ENCODE assay signal across 14 cellular contexts in the genomic region with DNA sequence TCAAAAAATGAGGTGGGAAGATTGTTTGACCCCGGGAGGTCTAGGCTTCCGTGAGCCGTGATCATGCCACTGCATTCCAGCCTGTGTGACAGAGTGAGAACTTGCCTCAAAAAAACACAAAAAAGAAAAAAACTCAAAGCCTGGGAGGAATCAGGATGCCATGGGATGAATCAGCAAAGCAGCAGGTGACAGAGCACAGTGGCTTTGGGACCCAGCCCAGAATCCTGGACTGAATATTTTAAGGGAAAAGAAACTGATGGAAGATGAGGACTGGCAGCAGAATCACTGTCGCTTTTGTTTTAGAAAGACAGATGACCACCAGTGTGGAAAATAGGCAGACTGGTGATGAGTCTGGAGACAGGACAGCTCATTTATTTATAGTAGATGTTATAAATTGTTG. TPM values are rescaled to one million over a fixed set of nuclear protein-coding genes. Genes with fewer than 3 reads are reported as not detected.
A peak's percentile ranks its signal among the peaks of the same experiment; 100 is the strongest.
DNase-seq lines count a peak whose midpoint lies in the region; ATAC-seq and TF ChIP-seq lines count a peak whose summit lies in the region.
"Had no signal": no experiment of that assay in that cellular context is flagged by ENCODE, and none has a peak within 500 bp of the region (broad histone marks: within the 10 kb centered on the region; RNA-seq: fewer than 3 reads in every experiment).

No MANE protein-coding gene starts in this region.

- no peak overlapping the region for H3K4me3 Mint-ChIP-seq in mesothelial cell of epicardium

- H3K27ac Mint-ChIP-seq in mesothelial cell of epicardium = peak overlapping the region; percentile 51

- 0 out of 2 replicates have a peak, but pooled peaks have one; percentile 16 for TF ChIP-seq EP300 in Ishikawa (IDR thresholded peaks at IDR 0.05; ENCODE audit: borderline replicate concordance)

- H3K36me3 Mint-ChIP-seq in mesothelial cell of epicardium = peaks cover 47% of the 10 kb centered on the region

- TF ChIP-seq CTCF in mesothelial cell of epicardium (IDR thresholded peaks at IDR 0.05; ENCODE audit: unreplicated experiment) = no peak

- DNase-seq in AG08396 (ENCODE audit: low spot score) (peak; percentile 55), dermis blood vessel endothelial cell (peak; percentile 76), mesothelial cell of epicardium (ENCODE audit: low spot score in 2 of 2, unreplicated experiment in 2 of 2) (no peak)
- no peak for DNase-seq in activated T-cell treated with anti-CD3 and anti-CD28 coated beads, Interleukin-2, amount 50 U/mL, for 1 hour
- DNase-seq: SIG-M5, upper lobe of left lung had no signal

- TF ChIP-seq RAD21 in Ishikawa (IDR thresholded peaks at IDR 0.05; ENCODE audit: low read depth) = no peak

- no peaks in the 10 kb centered on the region for H3K9me3 Mint-ChIP-seq in mesothelial cell of epicardium

- H3K27me3 Mint-ChIP-seq in mesothelial cell of epicardium (ENCODE audit: low read depth) = no peaks in the 10 kb centered on the region

- ATAC-seq in HG02973 (IDR thresholded peaks at IDR 0.05; ENCODE audit: unreplicated experiment) (no peak), GM18909 (IDR thresholded peaks at IDR 0.05; ENCODE audit: poor library complexity, unreplicated experiment) (no peak), GM19328 (IDR thresholded peaks at IDR 0.05; ENCODE audit: unreplicated experiment) (no peak)
- ATAC-seq: GM12878 had no signal

- H3K4me1 Mint-ChIP-seq in mesothelial cell of epicardium = no peaks in the 10 kb centered on the region

TF ChIP-seq in Ishikawa, 13 proteins besides CTCF, POLR2A, EP300 and RAD21:
- TF ChIP-seq YY1 (IDR thresholded peaks at IDR 0.05; ENCODE audit: low read depth) (no peak), EGR1 (IDR thresholded peaks at IDR 0.05) (no peak), TAF1 (IDR thresholded peaks at IDR 0.05; ENCODE audit: low read depth) (no peak), NFIC (IDR thresholded peaks at IDR 0.05) (no peak), TEAD4 (IDR thresholded peaks at IDR 0.05) (peak; percentile 60)
- TF ChIP-seq, protein P1, sequence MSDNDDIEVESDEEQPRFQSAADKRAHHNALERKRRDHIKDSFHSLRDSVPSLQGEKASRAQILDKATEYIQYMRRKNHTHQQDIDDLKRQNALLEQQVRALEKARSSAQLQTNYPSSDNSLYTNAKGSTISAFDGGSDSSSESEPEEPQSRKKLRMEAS (IDR thresholded peaks at IDR 0.05) = no peak

RNA-seq across cellular contexts. Expression of a gene that starts 16.6 kb away (rescaled TPM):
- not detected in 2 replicates for total RNA-seq in dermis blood vessel endothelial cell
- not detected in 3 replicates for total RNA-seq in mesothelial cell of epicardium
- total RNA-seq: cardiac septum, GM12878, H1, lung had no signal

RNA-seq across cellular contexts. Expression of a gene that starts 45.9 kb away (rescaled TPM):
- total RNA-seq in dermis blood vessel endothelial cell = 16.5 and 20.8 TPM in 2 replicates
- total RNA-seq in mesothelial cell of epicardium = 75.1 to 78.1 TPM (median 75.3 TPM) in 3 replicates

RNA-seq across cellular contexts. Expression of a gene that starts 52.9 kb away (rescaled TPM):
- total RNA-seq in dermis blood vessel endothelial cell = 26.8 and 30.1 TPM in 2 replicates
- 41.1 to 43.3 TPM (median 42.6 TPM) in 3 replicates for total RNA-seq in mesothelial cell of epicardium

Comparison
In these comparisons a context has a peak if more than half of its experiments do, and no peak if none do; other contexts are left out.
1. DNase-seq: peak in AG08396 (single experiment) and dermis blood vessel endothelial cell (single experiment); none in mesothelial cell of epicardium (0 of 2) and activated T-cell treated with anti-CD3 and anti-CD28 coated beads, Interleukin-2, amount 50 U/mL, for 1 hour (single experiment).